In genomic region chr5:56993241-56993640, GRCh38 we compare ENCODE assay signal across 29 cellular contexts.
"Had no signal": no experiment of that assay in that cellular context is flagged by ENCODE, and none has a peak within 500 bp of the region (broad histone marks: within the 10 kb centered on the region; RNA-seq: fewer than 3 reads in every experiment).

No MANE protein-coding gene starts in this region.

- H3K4me1 ChIP-seq: heart right ventricle, left lung, right lobe of liver, tibial nerve, upper lobe of right lung, uterus had no signal

- DNase-seq: cortex of kidney; dorsolateral prefrontal cortex; effector CD4-positive, alpha-beta T cell; foreskin melanocyte; glutamatergic neuron; heart right ventricle; hippocampal formation; left cardiac atrium; left lung; mesenchymal stem cell; mucosa of descending colon; naive B cell; pancreas; right lobe of liver; small intestine; stimulated activated CD4-positive, alpha-beta T cell treated with anti-CD3 and anti-CD28 coated beads, Interleukin-15, amount 100 ng/mL, for 24 hours; stimulated activated CD4-positive, alpha-beta T cell treated with anti-CD3 and anti-CD28 coated beads, Interleukin-2, amount 100 ng/mL, for 48 hours; stimulated activated naive B cell treated with anti-CD40 and anti-IgM and Interleukin-4, amounts not matched to agents 10 μg/mL and 1 μg/mL and 100 μg/mL, for 72 hours; upper lobe of right lung; uterus had no signal

- H3K4me1 Mint-ChIP-seq: mesothelial cell of epicardium; neural crest cell; stimulated activated naive B cell treated with anti-CD40 and anti-IgM and Interleukin-4, amounts not matched to agents 10 μg/mL and 1 μg/mL and 100 μg/mL, for 72 hours had no signal

- ATAC-seq: esophagus mucosa; heart right ventricle; left cardiac atrium; left lung; mucosa of descending colon; natural killer cell treated with Interleukin-12 subunit alpha and Interleukin-12 subunit beta and Interleukin-15 and Interleukin-18, amount 100 ng/mL, for 72 hours; pancreas; right lobe of liver; stimulated activated naive B cell treated with anti-CD40 and anti-IgM and Interleukin-4, amounts not matched to agents 10 μg/mL and 1 μg/mL and 100 μg/mL, for 72 hours; upper lobe of right lung had no signal

- H3K27ac Mint-ChIP-seq: mesothelial cell of epicardium; natural killer cell treated with Interleukin-12 subunit alpha and Interleukin-12 subunit beta and Interleukin-15 and Interleukin-18, amount 100 ng/mL, for 72 hours; progenitor cell of endocrine pancreas; stimulated activated naive B cell treated with anti-CD40 and anti-IgM and Interleukin-4, amounts not matched to agents 10 μg/mL and 1 μg/mL and 100 μg/mL, for 72 hours; stimulated activated naive CD8-positive, alpha-beta T cell treated with anti-CD3 and anti-CD28 coated beads, Interleukin-15, Interleukin-2, amounts not matched to agents 100 ng/mL and 50 ng/mL, for 24 hours had no signal

- H3K27ac ChIP-seq: dorsolateral prefrontal cortex, heart right ventricle, left lung, neutrophil, pancreas, right lobe of liver, thoracic aorta, tibial nerve, upper lobe of right lung, uterus had no signal

- H3K4me3 Mint-ChIP-seq: mesothelial cell of epicardium; naive B cell; natural killer cell treated with Interleukin-12 subunit alpha and Interleukin-12 subunit beta and Interleukin-15 and Interleukin-18, amount 100 ng/mL, for 72 hours; neural crest cell; stimulated activated naive B cell treated with anti-CD40 and anti-IgM and Interleukin-4, amounts not matched to agents 10 μg/mL and 1 μg/mL and 100 μg/mL, for 72 hours; stimulated activated naive CD8-positive, alpha-beta T cell treated with anti-CD3 and anti-CD28 coated beads, Interleukin-15, Interleukin-2, amounts not matched to agents 100 ng/mL and 50 ng/mL, for 24 hours had no signal

- H3K36me3 ChIP-seq: heart right ventricle, left lung, neutrophil, pancreas, right lobe of liver, thoracic aorta, tibial nerve, upper lobe of right lung, uterus had no signal

- H3K27me3 ChIP-seq: dorsolateral prefrontal cortex, heart right ventricle, left lung, neutrophil, pancreas, right lobe of liver, tibial nerve, upper lobe of right lung, uterus had no signal

- H3K9me3 ChIP-seq: heart right ventricle, left lung, mucosa of descending colon, neutrophil, pancreas, right lobe of liver, thoracic aorta, tibial nerve, upper lobe of right lung, uterus had no signal

- H3K27me3 Mint-ChIP-seq: naive B cell had no signal

- H3K9me3 Mint-ChIP-seq: mesothelial cell of epicardium; naive B cell; natural killer cell treated with Interleukin-12 subunit alpha and Interleukin-12 subunit beta and Interleukin-15 and Interleukin-18, amount 100 ng/mL, for 72 hours; neural crest cell; stimulated activated naive B cell treated with anti-CD40 and anti-IgM and Interleukin-4, amounts not matched to agents 10 μg/mL and 1 μg/mL and 100 μg/mL, for 72 hours; stimulated activated naive CD8-positive, alpha-beta T cell treated with anti-CD3 and anti-CD28 coated beads, Interleukin-15, Interleukin-2, amounts not matched to agents 100 ng/mL and 50 ng/mL, for 24 hours had no signal

- H3K36me3 Mint-ChIP-seq: mesothelial cell of epicardium; naive B cell; natural killer cell treated with Interleukin-12 subunit alpha and Interleukin-12 subunit beta and Interleukin-15 and Interleukin-18, amount 100 ng/mL, for 72 hours; stimulated activated naive B cell treated with anti-CD40 and anti-IgM and Interleukin-4, amounts not matched to agents 10 μg/mL and 1 μg/mL and 100 μg/mL, for 72 hours had no signal

- H3K4me3 ChIP-seq: dorsolateral prefrontal cortex, heart right ventricle, left lung, mucosa of descending colon, pancreas, right lobe of liver, thoracic aorta, tibial nerve, upper lobe of right lung, uterus had no signal
